Comparison of ENCODE assay signal across 8 cellular contexts in genomic region chr4:7995135-7995534, GRCh38.
"Had no signal": no experiment of that assay in that cellular context is flagged by ENCODE, and none has a peak within 500 bp of the region (broad histone marks: within the 10 kb centered on the region; RNA-seq: fewer than 3 reads in every experiment).

No MANE protein-coding gene starts in this region.

- DNase-seq: H9, HCEC 1CT, IMR-90 had no signal

- H3K4me3 ChIP-seq: GM23338, K562 had no signal

- H2AFZ ChIP-seq: GM23338 had no signal

- H3K4me2 ChIP-seq: GM23338 had no signal

- ATAC-seq: GM23338, K562 had no signal

- FAIRE-seq: H1, H54, HTR-8/SVneo, K562 had no signal
